27 cellular contexts compared by ENCODE assay signal in the genomic region with DNA sequence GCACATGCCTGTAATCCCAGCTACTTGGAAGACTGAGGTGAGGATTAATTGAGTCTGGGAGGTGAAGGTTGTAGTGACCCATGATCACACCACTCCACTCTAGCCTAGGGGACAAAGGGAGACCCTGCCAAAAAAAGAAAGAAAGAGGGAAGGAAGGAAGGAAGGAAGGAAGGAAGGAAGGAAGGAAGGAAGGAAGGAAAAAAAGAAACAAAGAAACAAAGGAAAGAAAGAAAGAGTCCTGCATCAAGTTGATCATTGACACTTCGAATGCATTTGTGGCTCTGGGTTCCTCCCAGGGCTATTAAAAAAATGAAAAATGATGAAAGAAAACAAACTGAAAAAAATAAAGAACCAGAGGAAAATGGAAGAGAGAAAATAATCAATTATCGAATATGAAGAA. TPM values are rescaled to one million over a fixed set of nuclear protein-coding genes. Genes with fewer than 3 reads are reported as not detected.
"Had no signal": no experiment of that assay in that cellular context is flagged by ENCODE, and none has a peak within 500 bp of the region (broad histone marks: within the 10 kb centered on the region; RNA-seq: fewer than 3 reads in every experiment).

No MANE protein-coding gene starts in this region.

- H3K27ac Mint-ChIP-seq: natural killer cell treated with Interleukin-12 subunit alpha and Interleukin-12 subunit beta and Interleukin-15 and Interleukin-18, amount 100 ng/mL, for 72 hours; nephron progenitor cell; stimulated activated effector memory CD8-positive, alpha-beta T cell treated with anti-CD3 and anti-CD28 coated beads, Interleukin-12 subunit alpha, Interleukin-12 subunit beta, amount 100 ng/mL, for 72 hours; stimulated activated naive B cell treated with anti-CD40 and anti-IgM and Interleukin-4, amounts not matched to agents 10 μg/mL and 1 μg/mL and 100 μg/mL, for 72 hours; stimulated activated naive CD8-positive, alpha-beta T cell treated with anti-CD3 and anti-CD28 coated beads, Interleukin-15, Interleukin-2, amounts not matched to agents 100 ng/mL and 50 ng/mL, for 24 hours had no signal

- H3K36me3 ChIP-seq: neutrophil, pancreas, prostate gland, right lobe of liver, sigmoid colon, stomach, thoracic aorta, thyroid gland, tibial nerve, upper lobe of left lung, vagina had no signal

- H3K4me1 ChIP-seq: pancreas, prostate gland had no signal

- H3K27ac ChIP-seq: neutrophil, pancreas, prostate gland, right lobe of liver, sigmoid colon, stomach, thoracic aorta, thyroid gland, tibial nerve, upper lobe of left lung, vagina had no signal

- H3K9me3 ChIP-seq: neutrophil, pancreas, prostate gland, right lobe of liver, sigmoid colon, stomach, thoracic aorta, thyroid gland, tibial nerve, upper lobe of left lung, vagina had no signal

- H3K36me3 Mint-ChIP-seq: natural killer cell treated with Interleukin-12 subunit alpha and Interleukin-12 subunit beta and Interleukin-15 and Interleukin-18, amount 100 ng/mL, for 72 hours; stimulated activated effector memory CD8-positive, alpha-beta T cell treated with anti-CD3 and anti-CD28 coated beads, Interleukin-12 subunit alpha, Interleukin-12 subunit beta, amount 100 ng/mL, for 72 hours had no signal

- H3K4me3 Mint-ChIP-seq: natural killer cell treated with Interleukin-12 subunit alpha and Interleukin-12 subunit beta and Interleukin-15 and Interleukin-18, amount 100 ng/mL, for 72 hours; nephron progenitor cell; neural crest cell; stimulated activated effector memory CD8-positive, alpha-beta T cell treated with anti-CD3 and anti-CD28 coated beads, Interleukin-12 subunit alpha, Interleukin-12 subunit beta, amount 100 ng/mL, for 72 hours; stimulated activated naive B cell treated with anti-CD40 and anti-IgM and Interleukin-4, amounts not matched to agents 10 μg/mL and 1 μg/mL and 100 μg/mL, for 72 hours; stimulated activated naive CD8-positive, alpha-beta T cell treated with anti-CD3 and anti-CD28 coated beads, Interleukin-15, Interleukin-2, amounts not matched to agents 100 ng/mL and 50 ng/mL, for 24 hours had no signal

- H3K4me3 ChIP-seq: pancreas, prostate gland, right lobe of liver, sigmoid colon, stomach, thoracic aorta, thyroid gland, tibial nerve, upper lobe of left lung, vagina had no signal

- H3K27me3 ChIP-seq: neutrophil, right lobe of liver, thyroid gland, vagina had no signal

- ATAC-seq: natural killer cell treated with Interleukin-12 subunit alpha and Interleukin-12 subunit beta and Interleukin-15 and Interleukin-18, amount 100 ng/mL, for 72 hours; pancreas; right cardiac atrium; right lobe of liver; stimulated activated effector memory CD8-positive, alpha-beta T cell treated with anti-CD3 and anti-CD28 coated beads, Interleukin-12 subunit alpha, Interleukin-12 subunit beta, amount 100 ng/mL, for 72 hours; stimulated activated naive B cell treated with anti-CD40 and anti-IgM and Interleukin-4, amounts not matched to agents 10 μg/mL and 1 μg/mL and 100 μg/mL, for 72 hours had no signal

- H3K9me3 Mint-ChIP-seq: natural killer cell treated with Interleukin-12 subunit alpha and Interleukin-12 subunit beta and Interleukin-15 and Interleukin-18, amount 100 ng/mL, for 72 hours; nephron progenitor cell; neural crest cell; stimulated activated effector memory CD8-positive, alpha-beta T cell treated with anti-CD3 and anti-CD28 coated beads, Interleukin-12 subunit alpha, Interleukin-12 subunit beta, amount 100 ng/mL, for 72 hours; stimulated activated naive B cell treated with anti-CD40 and anti-IgM and Interleukin-4, amounts not matched to agents 10 μg/mL and 1 μg/mL and 100 μg/mL, for 72 hours; stimulated activated naive CD8-positive, alpha-beta T cell treated with anti-CD3 and anti-CD28 coated beads, Interleukin-15, Interleukin-2, amounts not matched to agents 100 ng/mL and 50 ng/mL, for 24 hours had no signal

- DNase-seq: nephron progenitor cell; nucleus accumbens; pancreas; right cardiac atrium; right lobe of liver; small intestine; stimulated activated CD4-positive, alpha-beta T cell treated with anti-CD3 and anti-CD28 coated beads, Interleukin-15, amount 100 ng/mL, for 24 hours; stimulated activated CD4-positive, alpha-beta T cell treated with anti-CD3 and anti-CD28 coated beads, Interleukin-2, amount 100 ng/mL, for 24 hours; stimulated activated CD4-positive, alpha-beta T cell treated with anti-CD3 and anti-CD28 coated beads, Interleukin-2, amount 100 ng/mL, for 48 hours; stimulated activated CD4-positive, alpha-beta T cell treated with anti-CD3 and anti-CD28 coated beads, Interleukin-4, amount 100 ng/mL, for 24 hours; stimulated activated naive B cell treated with anti-CD40 and anti-IgM and Interleukin-4, amounts not matched to agents 10 μg/mL and 1 μg/mL and 100 μg/mL, for 72 hours; stimulated activated naive CD4-positive, alpha-beta T cell treated with Interleukin-2 at 50 U/mL for 16 hours; stomach; thyroid gland; trophoblast cell; upper lobe of left lung had no signal

RNA-seq across cellular contexts. Expression of gene PRRT4, which starts 3.9 kb away (rescaled TPM):
- total RNA-seq: natural killer cell treated with Interleukin-12 subunit alpha and Interleukin-12 subunit beta and Interleukin-15 and Interleukin-18, amount 100 ng/mL, for 72 hours; renal cortical epithelial cell; stomach had no signal
